In genomic region chr18:11040359-11040758, GRCh38 we compare ENCODE assay signal across 25 cellular contexts.
"Had no signal": no experiment of that assay in that cellular context is flagged by ENCODE, and none has a peak within 500 bp of the region (broad histone marks: within the 10 kb centered on the region; RNA-seq: fewer than 3 reads in every experiment).

No MANE protein-coding gene starts in this region.

- H3K36me3 ChIP-seq: left lung, neural progenitor cell, neutrophil, ovary, prostate gland, sigmoid colon, tibial nerve, uterus had no signal

- H3K27ac Mint-ChIP-seq: immature natural killer cell; mesothelial cell of epicardium; natural killer cell; nephron progenitor cell; neural progenitor cell; stimulated activated memory B cell treated with anti-CD40 and anti-IgM and Interleukin-4, amounts not matched to agents 10 μg/mL and 1 μg/mL and 100 μg/mL, for 72 hours; stimulated activated naive CD8-positive, alpha-beta T cell treated with anti-CD3 and anti-CD28 coated beads, Interleukin-15, amount 100 ng/mL, for 72 hours; type B pancreatic cell had no signal

- H3K9me3 Mint-ChIP-seq: naive B cell; natural killer cell; nephron progenitor cell; stimulated activated memory B cell treated with anti-CD40 and anti-IgM and Interleukin-4, amounts not matched to agents 10 μg/mL and 1 μg/mL and 100 μg/mL, for 72 hours; stimulated activated naive CD8-positive, alpha-beta T cell treated with anti-CD3 and anti-CD28 coated beads, Interleukin-15, amount 100 ng/mL, for 72 hours had no signal

- H3K4me1 Mint-ChIP-seq: immature natural killer cell; naive B cell; natural killer cell; neural progenitor cell; stimulated activated memory B cell treated with anti-CD40 and anti-IgM and Interleukin-4, amounts not matched to agents 10 μg/mL and 1 μg/mL and 100 μg/mL, for 72 hours; stimulated activated naive CD8-positive, alpha-beta T cell treated with anti-CD3 and anti-CD28 coated beads, Interleukin-15, amount 100 ng/mL, for 72 hours had no signal

- FAIRE-seq: islet of Langerhans, small intestine had no signal

- DNase-seq: kidney; left lung; naive B cell; natural killer cell; occipital lobe; right cardiac atrium; sigmoid colon; stimulated activated CD4-positive, alpha-beta T cell treated with anti-CD3 and anti-CD28 coated beads, Interleukin-1b, Interleukin-23, amount 100 ng/mL, for 48 hours; stimulated activated CD4-positive, alpha-beta T cell treated with anti-CD3 and anti-CD28 coated beads, Interleukin-4, amount 100 ng/mL, for 4 hours; stimulated activated naive CD4-positive, alpha-beta T cell treated with Interleukin-2 at 50 U/mL for 16 hours had no signal

- H3K9me3 ChIP-seq: left lung, neutrophil, ovary, prostate gland, tibial nerve, uterus had no signal

- H3K27me3 Mint-ChIP-seq: type B pancreatic cell had no signal

- H3K27me3 ChIP-seq: left lung, neural progenitor cell, neutrophil, ovary, sigmoid colon, tibial nerve had no signal

- H2AFZ ChIP-seq: neural progenitor cell had no signal

- H3K36me3 Mint-ChIP-seq: immature natural killer cell; naive B cell; natural killer cell; neural progenitor cell; stimulated activated memory B cell treated with anti-CD40 and anti-IgM and Interleukin-4, amounts not matched to agents 10 μg/mL and 1 μg/mL and 100 μg/mL, for 72 hours had no signal

- H3K4me1 ChIP-seq: left lung, neural progenitor cell, prostate gland, sigmoid colon, uterus had no signal

- H3K4me2 ChIP-seq: neural progenitor cell had no signal

- ATAC-seq: natural killer cell; stimulated activated memory B cell treated with anti-CD40 and anti-IgM and Interleukin-4, amounts not matched to agents 10 μg/mL and 1 μg/mL and 100 μg/mL, for 72 hours; stimulated activated naive CD8-positive, alpha-beta T cell treated with anti-CD3 and anti-CD28 coated beads, Interleukin-15, amount 100 ng/mL, for 72 hours had no signal

- H3K27ac ChIP-seq: left lung, neural progenitor cell, neutrophil, ovary, prostate gland, sigmoid colon, uterus had no signal

- H3K4me3 Mint-ChIP-seq: immature natural killer cell; mesothelial cell of epicardium; naive B cell; natural killer cell; nephron progenitor cell; neural progenitor cell; stimulated activated memory B cell treated with anti-CD40 and anti-IgM and Interleukin-4, amounts not matched to agents 10 μg/mL and 1 μg/mL and 100 μg/mL, for 72 hours; stimulated activated naive CD8-positive, alpha-beta T cell treated with anti-CD3 and anti-CD28 coated beads, Interleukin-15, amount 100 ng/mL, for 72 hours; type B pancreatic cell had no signal

- H3K9ac ChIP-seq: neural progenitor cell had no signal

- H3K4me3 ChIP-seq: left lung, lung, neural progenitor cell, ovary, prostate gland, sigmoid colon, uterus had no signal
